ENCODE assay signal across 18 cellular contexts in genomic region chr6:154822947-154823558, GRCh38.
DNase-seq lines count a peak whose midpoint lies in the region; ATAC-seq, FAIRE-seq and TF ChIP-seq lines count a peak whose summit lies in the region.
"Had no signal": no experiment of that assay in that cellular context is flagged by ENCODE, and none has a peak within 500 bp of the region (broad histone marks: within the 10 kb centered on the region; RNA-seq: fewer than 3 reads in every experiment).

No MANE protein-coding gene starts in this region.

- intact Hi-C loops in natural killer cell (cut with micrococcal nuclease), result no loop called here
- intact Hi-C loops in GM12878 (cut with micrococcal nuclease; ENCODE audit: unreplicated experiment), result no loop called here
- intact Hi-C loops in A673 (cut with micrococcal nuclease; ENCODE audit: unreplicated experiment), result no loop called here

- no peaks in the 10 kb centered on the region for H4K20me1 ChIP-seq in GM12878 (ENCODE audit: control insufficient read depth, insufficient read depth)

- no peak overlapping the region for H3K4me2 ChIP-seq in GM12878 (ENCODE audit: control insufficient read depth, insufficient read depth)

- H3K27me3 Mint-ChIP-seq in natural killer cell (ENCODE audit: low read depth in 2 of 2) (no peaks in the 10 kb centered on the region), memory B cell (no peaks in the 10 kb centered on the region)
- no peaks in the 10 kb centered on the region for H3K27me3 Mint-ChIP-seq in natural killer cell treated with Interleukin-12 subunit alpha and Interleukin-12 subunit beta and Interleukin-15 and Interleukin-18, amount 100 ng/mL, for 72 hours

- DNase-seq in natural killer cell, result no peak
- DNase-seq in natural killer cell treated with Interleukin-12 subunit alpha and Interleukin-12 subunit beta and Interleukin-15 and Interleukin-18, amount 100 ng/mL, for 72 hours (ENCODE audit: low spot score), result no peak
- no peak for DNase-seq in GM12878 (ENCODE audit: low read depth, low spot score)
- DNase-seq in memory B cell (ENCODE audit: low spot score in 2 of 2), result no peak
- no peak for DNase-seq in kidney tubule cell (ENCODE audit: low spot score)
- DNase-seq in A673 (ENCODE audit: low spot score), result no peak
- no peak for DNase-seq in GDM1 (lab: John Stamatoyannopoulos, UW)
- DNase-seq in NCI-H345 (lab: John Stamatoyannopoulos, UW), result no peak
- DNase-seq: activated CD4-positive, CD25-positive, alpha-beta regulatory T cell; amygdala; endodermal cell; hypothalamus; NCI-H1105 treated with DMSO at 0.1 percent for 48 hours; NCI-H2107; NCI-H69; SJCRH30; stimulated activated CD4-positive, alpha-beta T cell treated with anti-CD3 and anti-CD28 coated beads, Interleukin-4, amount 100 ng/mL, for 1 hour had no signal

- POLR2A ChIA-PET in GM12878 (lab: Charles Lee) (no interaction called here), A673 (lab: Charles Lee; ENCODE audit: low non-redundant PET) (no interaction called here)

- H3K27me3 ChIP-seq in GM12878 (replicated peaks in 1 of 2; ENCODE audit: control insufficient read depth in 2 of 2, insufficient read depth in 2 of 2, low read length in 1 of 2) (no peaks in the 10 kb centered on the region), A673 (replicated peaks; ENCODE audit: insufficient read depth, low read depth, low read length, poor library complexity) (no peaks in the 10 kb centered on the region)
- H3K27me3 ChIP-seq: SJCRH30 had no signal

- H3K4me1 Mint-ChIP-seq in natural killer cell (peaks cover 17 to 19% of the 10 kb centered on the region in 2 donors), memory B cell (peaks cover 9% of the 10 kb centered on the region)
- H3K4me1 Mint-ChIP-seq in natural killer cell treated with Interleukin-12 subunit alpha and Interleukin-12 subunit beta and Interleukin-15 and Interleukin-18, amount 100 ng/mL, for 72 hours (ENCODE audit: low read depth in 2 of 2), result peaks cover 11 to 19% of the 10 kb centered on the region in 2 donors
- H3K4me1 Mint-ChIP-seq: endodermal cell had no signal

- H3K27ac Mint-ChIP-seq in natural killer cell, result peak overlapping the region; percentile 5 to 31
- H3K27ac Mint-ChIP-seq in natural killer cell treated with Interleukin-12 subunit alpha and Interleukin-12 subunit beta and Interleukin-15 and Interleukin-18, amount 100 ng/mL, for 72 hours, result peak overlapping the region in 1 of 2 donors; percentile 10
- H3K27ac Mint-ChIP-seq in memory B cell, result peak overlapping the region; percentile 48
- H3K27ac Mint-ChIP-seq: endodermal cell; T-helper 2 cell treated with Interferon-gamma antibody and Interleukin-4, amounts not matched to agents 5 μg/mL and 100 μg/mL, for 36 hours had no signal

- TF ChIP-seq EP300 in GM12878 (IDR thresholded peaks at IDR 0.05; ENCODE audit: borderline replicate concordance in 1 of 2, control insufficient read depth in 1 of 2, low read depth in 2 of 2, low read length in 2 of 2), result no peak

- TF ChIP-seq CTCF in natural killer cell (IDR thresholded peaks at IDR 0.05), result no peak
- no peak for TF ChIP-seq CTCF in GM12878 (IDR thresholded peaks at IDR 0.05 in 2 of 3, conservative IDR thresholded peaks at IDR 0.05 in 1 of 3; ENCODE audit: control insufficient read depth in 2 of 3, extremely low read depth in 1 of 3, insufficient read depth in 1 of 3, low read depth in 3 of 3, low read length in 3 of 3)
- TF ChIP-seq CTCF in A673 (conservative IDR thresholded peaks at IDR 0.05; ENCODE audit: low read depth, low read length), result no peak

- ATAC-seq in natural killer cell (no peak), GM12878 (no peak), memory B cell (ENCODE audit: low read depth) (no peak)
- no peak for ATAC-seq in natural killer cell treated with Interleukin-12 subunit alpha and Interleukin-12 subunit beta and Interleukin-15 and Interleukin-18, amount 100 ng/mL, for 72 hours

- CTCF ChIA-PET in GM12878 (lab: Yijun Ruan, JAX), result no interaction called here
- CTCF ChIA-PET in A673 (lab: Charles Lee), result no interaction called here

- SMC1A ChIA-PET in GM12878 (lab: Charles Lee; ENCODE audit: uncharacterized antibody, unreplicated experiment), result no interaction called here

- H3K9ac ChIP-seq in GM12878 (ENCODE audit: control insufficient read depth, insufficient read depth, low read length), result no peak overlapping the region

- FAIRE-seq in GM12878 (lab: Jason Lieb, UNC), result peak; percentile 49

- no peaks in the 10 kb centered on the region for H3K9me3 Mint-ChIP-seq in natural killer cell
- H3K9me3 Mint-ChIP-seq in natural killer cell treated with Interleukin-12 subunit alpha and Interleukin-12 subunit beta and Interleukin-15 and Interleukin-18, amount 100 ng/mL, for 72 hours, result no peaks in the 10 kb centered on the region
- H3K9me3 Mint-ChIP-seq in memory B cell, result no peaks in the 10 kb centered on the region
- H3K9me3 Mint-ChIP-seq: endodermal cell; T-helper 2 cell treated with Interferon-gamma antibody and Interleukin-4, amounts not matched to agents 5 μg/mL and 100 μg/mL, for 36 hours had no signal

- no peak for TF ChIP-seq POLR2A in GM12878 (IDR thresholded peaks at IDR 0.05; ENCODE audit: low read depth, low read length)

- H3K36me3 Mint-ChIP-seq in natural killer cell (peaks cover 10% of the 10 kb centered on the region), memory B cell (peaks cover 33% of the 10 kb centered on the region)
- H3K36me3 Mint-ChIP-seq in natural killer cell treated with Interleukin-12 subunit alpha and Interleukin-12 subunit beta and Interleukin-15 and Interleukin-18, amount 100 ng/mL, for 72 hours, result peaks cover 32% of the 10 kb centered on the region

- BruUV-seq in GM12878 (replicated peaks; lab: Mats Ljungman, UMichigan) (no TSS peak), A673 (replicated peaks; lab: Mats Ljungman, UMichigan) (no TSS peak)

- H3K4me1 ChIP-seq in GM12878 (ENCODE audit: control insufficient read depth, insufficient read depth, low read length) (no peaks in the 10 kb centered on the region), A673 (ENCODE audit: insufficient read depth, low read length, poor library complexity, severe bottlenecking) (peaks cover 31% of the 10 kb centered on the region)
- H3K4me1 ChIP-seq: SJCRH30 had no signal

- in situ Hi-C loops in GM12878 (cut with MboI), result no loop called here

- H3K4me3 Mint-ChIP-seq in natural killer cell, result no peak overlapping the region
- no peak overlapping the region for H3K4me3 Mint-ChIP-seq in natural killer cell treated with Interleukin-12 subunit alpha and Interleukin-12 subunit beta and Interleukin-15 and Interleukin-18, amount 100 ng/mL, for 72 hours
- H3K4me3 Mint-ChIP-seq in memory B cell, result no peak overlapping the region
- H3K4me3 Mint-ChIP-seq: endodermal cell; T-helper 2 cell treated with Interferon-gamma antibody and Interleukin-4, amounts not matched to agents 5 μg/mL and 100 μg/mL, for 36 hours had no signal

- 100% methylated on average over 2 of the region's 2 CpGs for WGBS in GM12878 (ENCODE audit: insufficient coverage, insufficient replicate concordance, low lambda C conversion rate, missing lambda C conversion rate)

- H3K27ac ChIP-seq in GM12878 (ENCODE audit: control insufficient read depth, insufficient read depth) (no peak overlapping the region), A673 (ENCODE audit: low read depth, low read length, poor library complexity, severe bottlenecking) (no peak overlapping the region)
- H3K27ac ChIP-seq: SJCRH30 had no signal

- peaks cover 5 to 27% of the 10 kb centered on the region in 2 experiments for H3K36me3 ChIP-seq in GM12878 (ENCODE audit: control insufficient read depth in 2 of 2, insufficient read depth in 2 of 2, low read length in 1 of 2)
- peaks cover 62% of the 10 kb centered on the region for H3K36me3 ChIP-seq in A673 (ENCODE audit: insufficient read depth, low read length, poor library complexity, severe bottlenecking)

- no peaks in the 10 kb centered on the region for H3K79me2 ChIP-seq in GM12878 (ENCODE audit: control insufficient read depth, insufficient read depth, low read length)

- H3K9me3 ChIP-seq in GM12878 (replicated peaks; ENCODE audit: control insufficient read depth, insufficient read depth, low read length), result no peaks in the 10 kb centered on the region
- no peaks in the 10 kb centered on the region for H3K9me3 ChIP-seq in A673 (ENCODE audit: low read depth, low read length, poor library complexity, severe bottlenecking)
- H3K9me3 ChIP-seq: SJCRH30 had no signal

- no peak for TF ChIP-seq RAD21 in GM12878 (IDR thresholded peaks at IDR 0.05; ENCODE audit: insufficient read depth, low read depth, low read length)

- no peak overlapping the region for H2AFZ ChIP-seq in GM12878 (ENCODE audit: control insufficient read depth, low read depth, low read length)

- RAD21 ChIA-PET in GM12878 (lab: Charles Lee; ENCODE audit: unreplicated experiment), result no interaction called here

- H3K4me3 ChIP-seq in GM12878, result no peak overlapping the region
- no peak overlapping the region for H3K4me3 ChIP-seq in A673 (ENCODE audit: low read depth, low read length, poor library complexity, severe bottlenecking)
- H3K4me3 ChIP-seq: SJCRH30 had no signal

TF ChIP-seq in GM12878, 131 proteins besides CTCF, POLR2A, EP300 and RAD21 (continues in another document):
- TF ChIP-seq SP1 (IDR thresholded peaks at IDR 0.05; ENCODE audit: low read depth, low read length) (no peak), BCL3 (IDR thresholded peaks at IDR 0.05; ENCODE audit: borderline replicate concordance, insufficient read depth, low read depth, low read length, poor library complexity, severe bottlenecking) (no peak), MLLT1 (IDR thresholded peaks at IDR 0.05) (no peak), KDM1A (IDR thresholded peaks at IDR 0.05; ENCODE audit: borderline replicate concordance) (no peak), PAX8 (IDR thresholded peaks at IDR 0.05) (no peak)
